10 cellular contexts compared by ENCODE assay signal in the genomic region with DNA sequence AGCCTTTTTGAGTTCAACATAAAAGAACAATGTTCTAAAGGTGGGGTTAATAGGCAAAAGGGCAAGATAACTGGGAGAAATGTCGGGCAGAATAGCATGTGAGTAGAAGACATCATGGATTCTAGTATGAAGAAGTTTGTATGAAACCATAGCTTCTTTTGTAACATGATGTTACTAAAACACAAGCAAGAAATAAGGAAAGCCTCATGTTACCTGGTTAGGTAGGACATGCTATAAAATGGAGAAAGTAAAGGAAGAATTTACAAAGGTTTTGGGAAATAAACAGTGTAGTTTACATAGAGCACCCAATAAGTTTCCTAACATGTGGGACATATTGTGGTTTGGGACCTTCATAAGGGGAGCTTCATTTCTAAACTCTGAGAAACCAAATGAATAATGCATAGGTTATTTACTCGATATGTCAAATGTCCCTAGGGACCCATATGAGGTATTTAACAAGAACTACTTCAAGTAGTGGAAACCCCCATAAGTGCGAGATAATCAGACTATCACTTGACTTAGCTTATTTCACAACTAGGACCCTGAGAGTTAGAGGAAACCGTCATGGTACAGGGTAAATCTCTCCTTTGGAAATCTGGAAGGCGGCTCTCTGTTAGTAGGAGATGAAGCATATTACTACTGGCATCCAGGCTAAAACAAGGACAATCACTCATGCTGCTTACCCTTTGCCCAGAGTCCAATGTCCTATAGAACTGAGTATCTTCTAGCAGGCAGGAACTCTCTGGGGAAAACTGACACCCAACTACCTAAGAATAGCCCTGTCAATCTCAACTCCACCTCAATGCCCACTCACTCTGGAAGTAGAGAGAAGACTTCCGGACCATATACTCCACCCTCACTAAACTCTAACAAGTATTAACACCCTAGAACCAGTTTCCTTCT. TPM values are rescaled to one million over a fixed set of nuclear protein-coding genes. Genes with fewer than 3 reads are reported as not detected.
A peak's percentile ranks its signal among the peaks of the same experiment; 100 is the strongest.
DNase-seq lines count a peak whose midpoint lies in the region; ATAC-seq and TF ChIP-seq lines count a peak whose summit lies in the region.
"Had no signal": no experiment of that assay in that cellular context is flagged by ENCODE, and none has a peak within 500 bp of the region (broad histone marks: within the 10 kb centered on the region; RNA-seq: fewer than 3 reads in every experiment).

No MANE protein-coding gene starts in this region.

- H3K27me3 ChIP-seq in heart left ventricle (no peaks in the 10 kb centered on the region), tibial artery (no peaks in the 10 kb centered on the region)

- H3K4me3 ChIP-seq in GM08714 (ENCODE audit: low read length) (peak overlapping the region; percentile 58), heart left ventricle (no peak overlapping the region), tibial artery (no peak overlapping the region)

- H3K27ac ChIP-seq in heart left ventricle (peak overlapping the region in 3 of 12 donors; percentile 9 to 39 (median 20)), tibial artery (no peak overlapping the region)

- intact Hi-C loops in heart left ventricle (cut with DNase I) (no loop called here), tibial artery (cut with DNase I; ENCODE audit: low total_unique reads) (no loop called here)

- peak; percentile 61 for ATAC-seq in GM19372 (IDR thresholded peaks at IDR 0.05; ENCODE audit: low read depth, unreplicated experiment)
- peak; percentile 60 for ATAC-seq in HG03066 (IDR thresholded peaks at IDR 0.05; ENCODE audit: low read depth, unreplicated experiment)
- peak in 3 of 4 donors; percentile 80 to 91 (median 82) for ATAC-seq in heart left ventricle
- ATAC-seq: activated T-cell treated with anti-CD3 and anti-CD28 coated beads, Interleukin-2, amount 50 U/mL, for 4 hours had no signal

- WGBS in heart left ventricle, 4 donors = 74 to 81% (median 78%) methylated on average over 6 of the region's 6 CpGs

- H3K4me1 ChIP-seq in heart left ventricle = peaks cover 0 to 14% (median 1%) of the 10 kb centered on the region in 12 donors
- no peaks in the 10 kb centered on the region for H3K4me1 ChIP-seq in tibial artery

- TF ChIP-seq CTCF in heart left ventricle (IDR thresholded peaks at IDR 0.05) = no peak
- TF ChIP-seq CTCF in tibial artery (IDR thresholded peaks at IDR 0.05) = no peak

- H3K36me3 ChIP-seq in heart left ventricle (peaks cover 0 to 20% (median 0%) of the 10 kb centered on the region in 9 donors), tibial artery (peaks cover 0 to 10% (median 0%) of the 10 kb centered on the region in 3 donors)

- H3K9me3 ChIP-seq in heart left ventricle = no peaks in the 10 kb centered on the region
- no peaks in the 10 kb centered on the region for H3K9me3 ChIP-seq in tibial artery

- no peak for TF ChIP-seq POLR2A in heart left ventricle (IDR thresholded peaks at IDR 0.05)

- DNase-seq in heart left ventricle = no peak
- no peak for DNase-seq in tibial artery
- DNase-seq in activated CD4-positive, alpha-beta T cell treated with anti-CD3 and anti-CD28 coated beads, Interleukin-2, amount 50 U/mL, for 4 hours = no peak
- DNase-seq in NCI-H345 (lab: John Stamatoyannopoulos, UW) = no peak
- DNase-seq in A172 (ENCODE audit: low spot score) = no peak
- DNase-seq: activated T-cell treated with anti-CD3 and anti-CD28 coated beads, Interleukin-2, amount 50 U/mL, for 4 hours; RPMI8226 had no signal

RNA-seq across cellular contexts. Expression of a gene that starts 57.5 kb away (rescaled TPM):
- total RNA-seq in heart left ventricle = 100 to 1,000 TPM in 8 of 9 donors, 10 to 100 TPM in 1; 91.2 to 191 (median 116) TPM
- 100 to 1,000 TPM in 1 of 2 donors, 10 to 100 TPM in 1; 95.4 to 150 TPM for polyA plus RNA-seq in heart left ventricle
- total RNA-seq in A172 (2014; rRNA removed; shearing (Covaris generic)) = 37.8 and 40.5 TPM in 2 replicates
